Comparison of ENCODE assay signal across 11 cellular contexts in the genomic region with DNA sequence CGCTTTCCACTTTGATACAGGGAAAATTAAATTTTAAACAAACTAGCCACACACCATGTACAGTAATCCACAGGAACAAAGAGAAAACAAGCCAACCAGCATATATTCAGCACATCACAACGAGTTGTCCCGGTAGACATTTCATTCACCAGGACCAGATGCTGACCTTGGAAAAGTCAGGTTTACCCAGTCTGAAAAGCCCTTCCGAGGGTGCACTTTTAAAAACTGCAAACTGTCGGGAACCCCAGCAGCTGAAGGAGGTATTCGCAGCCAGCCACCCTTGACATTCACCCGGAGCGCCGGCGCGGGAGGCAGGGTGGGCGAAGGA. TPM values are rescaled to one million over a fixed set of nuclear protein-coding genes. Genes with fewer than 3 reads are reported as not detected.
DNase-seq lines count a peak whose midpoint lies in the region; ATAC-seq and TF ChIP-seq lines count a peak whose summit lies in the region.
"Had no signal": no experiment of that assay in that cellular context is flagged by ENCODE, and none has a peak within 500 bp of the region (broad histone marks: within the 10 kb centered on the region; RNA-seq: fewer than 3 reads in every experiment).

No MANE protein-coding gene starts in this region.

- H3K9me3 Mint-ChIP-seq in nephron progenitor cell: no peaks in the 10 kb centered on the region
- no peaks in the 10 kb centered on the region for H3K9me3 Mint-ChIP-seq in osteocyte (ENCODE audit: unreplicated experiment)

- peaks cover 16% of the 10 kb centered on the region for H3K4me1 ChIP-seq in HAP-1
- H3K4me1 ChIP-seq in duodenal mucosa (ENCODE audit: control insufficient read depth in 1 of 2, insufficient read depth in 2 of 2, low read length in 2 of 2): peaks cover 6 to 9% of the 10 kb centered on the region in 2 donors

- no peak overlapping the region for H3K27ac ChIP-seq in duodenal mucosa (ENCODE audit: low read depth, low read length)
- H3K27ac ChIP-seq: uterus had no signal

- in situ Hi-C loops in HAP-1 (cut with MboI; ENCODE audit: low sequenced_read_pairs): no loop called here

- H3K27me3 ChIP-seq in HAP-1 (ENCODE audit: low read depth) (no peaks in the 10 kb centered on the region), duodenal mucosa (ENCODE audit: control insufficient read depth in 1 of 2, insufficient read depth in 2 of 2, low read length in 2 of 2) (peaks cover 8 to 23% of the 10 kb centered on the region in 2 donors)

- H3K4me3 Mint-ChIP-seq in nephron progenitor cell (peak overlapping the region; percentile 66), osteocyte (ENCODE audit: unreplicated experiment) (no peak overlapping the region)

- TF ChIP-seq CTCF in nephron progenitor cell (IDR thresholded peaks at IDR 0.05): no peak
- no peak for TF ChIP-seq CTCF in osteocyte (IDR thresholded peaks at IDR 0.05)

- peaks cover 24% of the 10 kb centered on the region for H3K4me1 Mint-ChIP-seq in nephron progenitor cell
- H3K4me1 Mint-ChIP-seq in osteocyte (ENCODE audit: unreplicated experiment): peaks cover 5% of the 10 kb centered on the region

- H3K36me3 Mint-ChIP-seq in nephron progenitor cell (ENCODE audit: low read depth): no peaks in the 10 kb centered on the region
- H3K36me3 Mint-ChIP-seq in osteocyte (ENCODE audit: unreplicated experiment): peaks cover 2% of the 10 kb centered on the region

- H3K27ac Mint-ChIP-seq in nephron progenitor cell (no peak overlapping the region), osteocyte (ENCODE audit: unreplicated experiment) (no peak overlapping the region)

- DNase-seq in COLO668 (lab: John Stamatoyannopoulos, UW; ENCODE audit: unreplicated experiment) (peak; percentile 52), HAP-1 (ENCODE audit: low spot score in 2 of 2) (no peak), nephron progenitor cell (peak; percentile 41), osteocyte (ENCODE audit: extremely low spot score, unreplicated experiment) (no peak)
- DNase-seq: activated CD8-positive, alpha-beta memory T cell treated with anti-CD3 and anti-CD28 coated beads, Interleukin-2, amount 50 U/mL, for 48 hours; cortex of kidney; HCEC 1CT; uterus had no signal

- ATAC-seq in HG03139 (IDR thresholded peaks at IDR 0.05; ENCODE audit: unreplicated experiment) (no peak), GM18867 (IDR thresholded peaks at IDR 0.05; ENCODE audit: unreplicated experiment) (no peak)

- no peak overlapping the region for H3K9ac ChIP-seq in duodenal mucosa (ENCODE audit: low read depth in 1 of 2, low read length in 2 of 2)

- H3K9me3 ChIP-seq in HAP-1 (no peaks in the 10 kb centered on the region), duodenal mucosa (ENCODE audit: control insufficient read depth in 1 of 2, low read length in 2 of 2) (no peaks in the 10 kb centered on the region)
- H3K9me3 ChIP-seq: uterus had no signal

- H3K27me3 Mint-ChIP-seq in nephron progenitor cell (ENCODE audit: low read depth, poor library complexity): peaks cover 80% of the 10 kb centered on the region
- H3K27me3 Mint-ChIP-seq in osteocyte (ENCODE audit: unreplicated experiment): peaks cover 73% of the 10 kb centered on the region

- H3K4me3 ChIP-seq in HAP-1: peak overlapping the region; percentile 61
- H3K4me3 ChIP-seq in duodenal mucosa (ENCODE audit: low read depth in 1 of 2, low read length in 2 of 2): peak overlapping the region; percentile 66 to 70

- H3K36me3 ChIP-seq in HAP-1 (replicated peaks) (no peaks in the 10 kb centered on the region), duodenal mucosa (ENCODE audit: control insufficient read depth in 1 of 2, insufficient read depth in 2 of 2, low read length in 2 of 2) (no peaks in the 10 kb centered on the region)
- H3K36me3 ChIP-seq: uterus had no signal

RNA-seq across cellular contexts. Expression of a gene that starts 1.2 kb away (rescaled TPM):
- 0.34 TPM in 1 of 2 replicates, not detected in the other for total RNA-seq in osteocyte

RNA-seq across cellular contexts. Expression of a gene that starts 50.2 kb away (rescaled TPM):
- not detected in 2 replicates for total RNA-seq in osteocyte

Comparison
In these comparisons a context has a peak if more than half of its experiments do, and no peak if none do; other contexts are left out.
1. DNase-seq: peak in COLO668 (single experiment) and nephron progenitor cell (single experiment); none in HAP-1 (0 of 2) and osteocyte (single experiment).